Comparison of ENCODE assay signal across 18 cellular contexts in genomic region chr1:180286417-180286816, GRCh38. TPM values are rescaled to one million over a fixed set of nuclear protein-coding genes. Genes with fewer than 3 reads are reported as not detected.
DNase-seq lines count a peak whose midpoint lies in the region; ATAC-seq, FAIRE-seq and TF ChIP-seq lines count a peak whose summit lies in the region.
"Had no signal": no experiment of that assay in that cellular context is flagged by ENCODE, and none has a peak within 500 bp of the region (broad histone marks: within the 10 kb centered on the region; RNA-seq: fewer than 3 reads in every experiment).

No MANE protein-coding gene starts in this region.

- intact Hi-C loops in A673 (cut with micrococcal nuclease; ENCODE audit: unreplicated experiment) = no loop called here

- TF ChIP-seq POLR2A in H54 (IDR thresholded peaks at IDR 0.05; ENCODE audit: low read depth, low read length) = no peak

- H3K36me3 Mint-ChIP-seq in stimulated activated effector memory CD8-positive, alpha-beta T cell treated with anti-CD3 and anti-CD28 coated beads, Interleukin-12 subunit alpha, Interleukin-12 subunit beta, amount 100 ng/mL, for 72 hours = peaks cover 55% of the 10 kb centered on the region

- H3K27ac ChIP-seq in A673 (ENCODE audit: low read depth, low read length, poor library complexity, severe bottlenecking) (no peak overlapping the region), neutrophil (peak overlapping the region; percentile 16)
- H3K27ac ChIP-seq: 22Rv1, A549, C4-2B had no signal

- no peaks in the 10 kb centered on the region for H3K9me3 Mint-ChIP-seq in stimulated activated effector memory CD8-positive, alpha-beta T cell treated with anti-CD3 and anti-CD28 coated beads, Interleukin-12 subunit alpha, Interleukin-12 subunit beta, amount 100 ng/mL, for 72 hours
- H3K9me3 Mint-ChIP-seq: CD4-positive, alpha-beta T cell; HFFc6 had no signal

- H3K4me1 ChIP-seq in A673 (ENCODE audit: insufficient read depth, low read length, poor library complexity, severe bottlenecking) (peaks cover 17% of the 10 kb centered on the region), neutrophil (ENCODE audit: control insufficient read depth in 1 of 2, insufficient read depth in 1 of 2, low read depth in 1 of 2, low read length in 1 of 2) (peaks cover 11 to 12% of the 10 kb centered on the region in 2 experiments)

- H3K36me3 ChIP-seq in A673 (ENCODE audit: insufficient read depth, low read length, poor library complexity, severe bottlenecking) (no peaks in the 10 kb centered on the region), neutrophil (no peaks in the 10 kb centered on the region)

- BruUV-seq in A673 (replicated peaks; lab: Mats Ljungman, UMichigan) = no TSS peak

- H3K4me3 ChIP-seq in A673 (ENCODE audit: low read depth, low read length, poor library complexity, severe bottlenecking) (no peak overlapping the region), neutrophil (ENCODE audit: low read depth in 1 of 2, low read length in 1 of 2) (no peak overlapping the region)
- H3K4me3 ChIP-seq: A549 had no signal

- POLR2A ChIA-PET in A673 (lab: Charles Lee; ENCODE audit: low non-redundant PET) = no interaction called here

- TF ChIP-seq CTCF in A673 (conservative IDR thresholded peaks at IDR 0.05; ENCODE audit: low read depth, low read length) (no peak), neutrophil (IDR thresholded peaks at IDR 0.05) (no peak)

- peak; percentile 36 for DNase-seq in A673 (ENCODE audit: low spot score)
- DNase-seq in H54 (ENCODE audit: insufficient read length, low spot score) = no peak
- DNase-seq in amniotic epithelial cell (ENCODE audit: low read depth) = peak; percentile 28
- no peak for DNase-seq in NCI-H345 (lab: John Stamatoyannopoulos, UW)
- DNase-seq in stimulated activated effector memory CD8-positive, alpha-beta T cell treated with anti-CD3 and anti-CD28 coated beads, Interleukin-12 subunit alpha, Interleukin-12 subunit beta, amount 100 ng/mL, for 72 hours (ENCODE audit: low spot score in 2 of 2) = no peak
- DNase-seq: Caco-2; CD4-positive, alpha-beta T cell; DMS153; DMS79; GF-D8; HCEC 1CT; HFFc6 had no signal

- no peak overlapping the region for H3K27ac Mint-ChIP-seq in stimulated activated effector memory CD8-positive, alpha-beta T cell treated with anti-CD3 and anti-CD28 coated beads, Interleukin-12 subunit alpha, Interleukin-12 subunit beta, amount 100 ng/mL, for 72 hours
- H3K27ac Mint-ChIP-seq: B cell; CD4-positive, alpha-beta T cell; HFFc6 had no signal

- no peaks in the 10 kb centered on the region for H3K9me3 ChIP-seq in A673 (ENCODE audit: low read depth, low read length, poor library complexity, severe bottlenecking)
- H3K9me3 ChIP-seq in neutrophil = no peaks in the 10 kb centered on the region
- H3K9me3 ChIP-seq: A549, Caco-2 had no signal

- H3K4me1 Mint-ChIP-seq in stimulated activated effector memory CD8-positive, alpha-beta T cell treated with anti-CD3 and anti-CD28 coated beads, Interleukin-12 subunit alpha, Interleukin-12 subunit beta, amount 100 ng/mL, for 72 hours = peaks cover 17% of the 10 kb centered on the region
- H3K4me1 Mint-ChIP-seq: B cell had no signal

- H3K4me3 Mint-ChIP-seq in stimulated activated effector memory CD8-positive, alpha-beta T cell treated with anti-CD3 and anti-CD28 coated beads, Interleukin-12 subunit alpha, Interleukin-12 subunit beta, amount 100 ng/mL, for 72 hours = no peak overlapping the region
- H3K4me3 Mint-ChIP-seq: B cell; CD4-positive, alpha-beta T cell; HFFc6 had no signal

- peak; percentile 30 for FAIRE-seq in H54 (lab: Jason Lieb, UNC)
- FAIRE-seq: A549 had no signal

- no peaks in the 10 kb centered on the region for H3K27me3 ChIP-seq in A673 (replicated peaks; ENCODE audit: insufficient read depth, low read depth, low read length, poor library complexity)
- no peaks in the 10 kb centered on the region for H3K27me3 ChIP-seq in neutrophil

- CTCF ChIA-PET in A673 (lab: Charles Lee) = no interaction called here

- ATAC-seq in HG02610 (IDR thresholded peaks at IDR 0.05; ENCODE audit: unreplicated experiment) = no peak
- no peak for ATAC-seq in stimulated activated effector memory CD8-positive, alpha-beta T cell treated with anti-CD3 and anti-CD28 coated beads, Interleukin-12 subunit alpha, Interleukin-12 subunit beta, amount 100 ng/mL, for 72 hours
- ATAC-seq: A549 had no signal

RNA-seq across cellular contexts. Expression of gene LHX4, which starts 56.4 kb away (rescaled TPM):
- 0.07 TPM in 1 of 2 replicates, not detected in the other for total RNA-seq in A673 (2021)
- total RNA-seq: B cell had no signal

Comparison
In these comparisons a context has a peak if more than half of its experiments do, and no peak if none do; other contexts are left out.
1. DNase-seq: peak in A673 (single experiment) and amniotic epithelial cell (single experiment); none in H54 (single experiment), NCI-H345 (single experiment) and stimulated activated effector memory CD8-positive, alpha-beta T cell treated with anti-CD3 and anti-CD28 coated beads, Interleukin-12 subunit alpha, Interleukin-12 subunit beta, amount 100 ng/mL, for 72 hours (0 of 2).